Comparison of ENCODE assay signal across 12 cellular contexts in genomic region chr11:45259607-45260006, GRCh38. TPM values are rescaled to one million over a fixed set of nuclear protein-coding genes. Genes with fewer than 3 reads are reported as not detected.
DNase-seq lines count a peak whose midpoint lies in the region; ATAC-seq and TF ChIP-seq lines count a peak whose summit lies in the region.
"Had no signal": no experiment of that assay in that cellular context is flagged by ENCODE, and none has a peak within 500 bp of the region (broad histone marks: within the 10 kb centered on the region; RNA-seq: fewer than 3 reads in every experiment).

No MANE protein-coding gene starts in this region.

- CTCF ChIA-PET in Panc1 (lab: Charles Lee) = no interaction called here
- CTCF ChIA-PET in T-cell (lab: Charles Lee) = no interaction called here

- ATAC-seq in Panc1 = peak; percentile 73
- peak; percentile 96 for ATAC-seq in esophagus mucosa
- no peak for ATAC-seq in T-cell (replicated peaks in 1 of 4)
- ATAC-seq in GM21367 (IDR thresholded peaks at IDR 0.05; ENCODE audit: unreplicated experiment) = no peak
- ATAC-seq: activated CD8-positive, alpha-beta memory T cell treated with anti-CD3 and anti-CD28 coated beads, Interleukin-2, amount 10 ng/mL, durations not matched to agents 7 days and 5 days; activated naive CD4-positive, alpha-beta T cell treated with anti-CD3 and anti-CD28 coated beads, Interleukin-2, amount 50 U/mL, for 72 hours; natural killer cell treated with Interleukin-12 subunit alpha and Interleukin-12 subunit beta and Interleukin-15 and Interleukin-18, amount 100 ng/mL, for 72 hours had no signal

- no peak overlapping the region for H3K27ac Mint-ChIP-seq in T-cell
- H3K27ac Mint-ChIP-seq: activated CD8-positive, alpha-beta memory T cell treated with anti-CD3 and anti-CD28 coated beads, Interleukin-2, amount 10 ng/mL, durations not matched to agents 7 days and 5 days; natural killer cell treated with Interleukin-12 subunit alpha and Interleukin-12 subunit beta and Interleukin-15 and Interleukin-18, amount 100 ng/mL, for 72 hours had no signal

- no peak overlapping the region for H3K4me3 ChIP-seq in Panc1 (ENCODE audit: low read depth in 2 of 2, low read length in 2 of 2)

- no TSS peak for BruUV-seq in Panc1 (replicated peaks; lab: Mats Ljungman, UMichigan)

- TF ChIP-seq CTCF in Panc1 (IDR thresholded peaks at IDR 0.05) = no peak

- no peaks in the 10 kb centered on the region for H3K36me3 Mint-ChIP-seq in T-cell
- H3K36me3 Mint-ChIP-seq: activated CD8-positive, alpha-beta memory T cell treated with anti-CD3 and anti-CD28 coated beads, Interleukin-2, amount 10 ng/mL, durations not matched to agents 7 days and 5 days; activated naive CD4-positive, alpha-beta T cell treated with anti-CD3 and anti-CD28 coated beads, Interleukin-2, amount 50 U/mL, for 72 hours; natural killer cell treated with Interleukin-12 subunit alpha and Interleukin-12 subunit beta and Interleukin-15 and Interleukin-18, amount 100 ng/mL, for 72 hours had no signal

- H3K9me3 Mint-ChIP-seq in T-cell = no peaks in the 10 kb centered on the region
- H3K9me3 Mint-ChIP-seq: activated naive CD4-positive, alpha-beta T cell treated with anti-CD3 and anti-CD28 coated beads, Interleukin-2, amount 50 U/mL, for 72 hours; natural killer cell treated with Interleukin-12 subunit alpha and Interleukin-12 subunit beta and Interleukin-15 and Interleukin-18, amount 100 ng/mL, for 72 hours had no signal

- H3K4me1 Mint-ChIP-seq in T-cell = no peaks in the 10 kb centered on the region
- H3K4me1 Mint-ChIP-seq: activated CD8-positive, alpha-beta memory T cell treated with anti-CD3 and anti-CD28 coated beads, Interleukin-2, amount 10 ng/mL, durations not matched to agents 7 days and 5 days had no signal

- H3K27ac ChIP-seq in Panc1 (ENCODE audit: low read length) = no peak overlapping the region

- H3K36me3 ChIP-seq in Panc1 (ENCODE audit: control insufficient read depth, insufficient read depth, low read length) = no peaks in the 10 kb centered on the region

- H3K9me3 ChIP-seq in Panc1 (ENCODE audit: control insufficient read depth, insufficient read depth, low read depth, low read length) = no peaks in the 10 kb centered on the region

- H3K4me3 Mint-ChIP-seq in T-cell = no peak overlapping the region
- H3K4me3 Mint-ChIP-seq: activated CD8-positive, alpha-beta memory T cell treated with anti-CD3 and anti-CD28 coated beads, Interleukin-2, amount 10 ng/mL, durations not matched to agents 7 days and 5 days; natural killer cell treated with Interleukin-12 subunit alpha and Interleukin-12 subunit beta and Interleukin-15 and Interleukin-18, amount 100 ng/mL, for 72 hours had no signal

- in situ Hi-C loops in Panc1 (cut with HindIII; ENCODE audit: low pct_unique_long_range_greater_than_20kb, low sequenced_read_pairs) = no loop called here

- DNase-seq in ELR (ENCODE audit: low read depth) = peak; percentile 17
- no peak for DNase-seq in Panc1 (ENCODE audit: low read depth, low spot score)
- DNase-seq in pons (ENCODE audit: low spot score) = peak; percentile 14
- DNase-seq in dedifferentiated amniotic fluid mesenchymal stem cell (ENCODE audit: extremely low spot score) = no peak
- no peak for DNase-seq in T-cell
- DNase-seq in dermis blood vessel endothelial cell = no peak
- DNase-seq: activated CD8-positive, alpha-beta memory T cell treated with anti-CD3 and anti-CD28 coated beads, Interleukin-2, amount 10 ng/mL, durations not matched to agents 7 days and 5 days; SHP77 had no signal

- H3K4me1 ChIP-seq in Panc1 (ENCODE audit: control insufficient read depth, insufficient read depth, low read length) = no peaks in the 10 kb centered on the region

- peaks cover 33 to 45% of the 10 kb centered on the region in 2 donors for H3K27me3 Mint-ChIP-seq in T-cell

- H3K27me3 ChIP-seq in Panc1 (ENCODE audit: control insufficient read depth, insufficient read depth, low read length) = no peaks in the 10 kb centered on the region; the same call in 1 of the 2 replicates

- POLR2A ChIA-PET in Panc1 (lab: Charles Lee) (no interaction called here), T-cell (lab: Charles Lee) (no interaction called here)

- intact Hi-C loops in Panc1 (cut with micrococcal nuclease; ENCODE audit: unreplicated experiment) = no loop called here

RNA-seq across cellular contexts. Expression of gene SYT13, which starts 26.5 kb away (rescaled TPM):
- total RNA-seq in Panc1 (2021; ENCODE audit: unreplicated experiment) (0.13 TPM), esophagus mucosa (not detected), T-cell (under 1 TPM in 3 of 5 donors, not detected in 2; 0.03 to 0.20 (median 0.18) TPM), dermis blood vessel endothelial cell (not detected in 2 replicates)
- polyA plus RNA-seq in Panc1 (2012; ENCODE audit: insufficient read length) = not detected
- total RNA-seq: activated CD8-positive, alpha-beta memory T cell treated with anti-CD3 and anti-CD28 coated beads, Interleukin-2, amount 10 ng/mL, durations not matched to agents 7 days and 5 days; activated naive CD4-positive, alpha-beta T cell treated with anti-CD3 and anti-CD28 coated beads, Interleukin-2, amount 50 U/mL, for 72 hours; natural killer cell treated with Interleukin-12 subunit alpha and Interleukin-12 subunit beta and Interleukin-15 and Interleukin-18, amount 100 ng/mL, for 72 hours had no signal

Comparison
In these comparisons a context has a peak if more than half of its experiments do, and no peak if none do; other contexts are left out.
1. DNase-seq: peak in ELR (single experiment) and pons (single experiment); none in Panc1 (single experiment), dedifferentiated amniotic fluid mesenchymal stem cell (single experiment), T-cell (0 of 34) and dermis blood vessel endothelial cell (single experiment).
2. ATAC-seq: peak in Panc1 (single experiment) and esophagus mucosa (single experiment); none in T-cell (0 of 4) and GM21367 (single experiment).